ENCODE assay signal across 15 cellular contexts in genomic region chr2:23354554-23354953, GRCh38. TPM values are rescaled to one million over a fixed set of nuclear protein-coding genes. Genes with fewer than 3 reads are reported as not detected.
DNase-seq lines count a peak whose midpoint lies in the region; ATAC-seq and TF ChIP-seq lines count a peak whose summit lies in the region.
"Had no signal": no experiment of that assay in that cellular context is flagged by ENCODE, and none has a peak within 500 bp of the region (broad histone marks: within the 10 kb centered on the region; RNA-seq: fewer than 3 reads in every experiment).

No MANE protein-coding gene starts in this region.

- POLR2A ChIA-PET in MCF 10A (lab: Yijun Ruan, JAX) = interaction anchor here (0.6 kb wide), 2 partner anchors 9 to 447 kb away, joined by 3 to 4 read pairs; no protein-coding TSS in a partner anchor

- peak; percentile 59 for ATAC-seq in GM19397 (IDR thresholded peaks at IDR 0.05; ENCODE audit: unreplicated experiment)
- ATAC-seq in HG02642 (IDR thresholded peaks at IDR 0.05; ENCODE audit: poor library complexity, unreplicated experiment) = peak; percentile 56
- peak; percentile 68 for ATAC-seq in HG03469 (IDR thresholded peaks at IDR 0.05; ENCODE audit: unreplicated experiment)

- no peak overlapping the region for H3K27ac Mint-ChIP-seq in MCF 10A (ENCODE audit: low read depth, unreplicated experiment)
- H3K27ac Mint-ChIP-seq: activated CD4-positive, alpha-beta memory T cell treated with anti-CD3 and anti-CD28 coated beads, Interleukin-2, amount 10 ng/mL, durations not matched to agents 7 days and 5 days had no signal

- no peak overlapping the region for H3K4me3 Mint-ChIP-seq in MCF 10A (ENCODE audit: unreplicated experiment)
- H3K4me3 Mint-ChIP-seq: activated CD4-positive, alpha-beta memory T cell treated with anti-CD3 and anti-CD28 coated beads, Interleukin-2, amount 10 ng/mL, durations not matched to agents 7 days and 5 days had no signal

- intact Hi-C loops in MCF 10A (cut with micrococcal nuclease) = no loop called here

- TF ChIP-seq CTCF in GM13977 (IDR thresholded peaks at IDR 0.05; ENCODE audit: extremely low read depth, insufficient read depth, missing control alignments) (no peak), MCF 10A (IDR thresholded peaks at IDR 0.05; ENCODE audit: unreplicated experiment) (no peak)

- H3K4me1 Mint-ChIP-seq in MCF 10A (ENCODE audit: insufficient read depth, unreplicated experiment) = peaks cover 5% of the 10 kb centered on the region
- H3K4me1 Mint-ChIP-seq: activated CD4-positive, alpha-beta memory T cell treated with anti-CD3 and anti-CD28 coated beads, Interleukin-2, amount 10 ng/mL, durations not matched to agents 7 days and 5 days had no signal

- BruUV-seq in MCF 10A (replicated peaks; lab: Mats Ljungman, UMichigan) = no TSS peak

- H3K9me3 Mint-ChIP-seq in MCF 10A (ENCODE audit: unreplicated experiment) = no peaks in the 10 kb centered on the region
- H3K9me3 Mint-ChIP-seq: activated CD4-positive, alpha-beta memory T cell treated with anti-CD3 and anti-CD28 coated beads, Interleukin-2, amount 10 ng/mL, durations not matched to agents 7 days and 5 days had no signal

- H3K27me3 Mint-ChIP-seq in MCF 10A (ENCODE audit: insufficient read depth, unreplicated experiment) = peaks cover 11% of the 10 kb centered on the region

- DNase-seq in GM13977 (ENCODE audit: low spot score) = peak; percentile 54
- no peak for DNase-seq in HPDE6-E6E7 (ENCODE audit: extremely low spot score)
- no peak for DNase-seq in NCI-H187 (lab: John Stamatoyannopoulos, UW)
- no peak for DNase-seq in stimulated activated CD4-positive, alpha-beta T cell treated with anti-CD3 and anti-CD28 coated beads, Interleukin-12 subunit alpha, Interleukin-12 subunit beta, amount 100 ng/mL, for 4 hours
- no peak for DNase-seq in MCF 10A (ENCODE audit: unreplicated experiment)
- DNase-seq: ACHN; activated CD4-positive, alpha-beta memory T cell treated with anti-CD3 and anti-CD28 coated beads, Interleukin-2, amount 10 ng/mL, durations not matched to agents 7 days and 5 days; amniotic stem cell; Calu3; glutamatergic neuron; kidney; NCI-H1048 had no signal

- CTCF ChIA-PET in MCF 10A (lab: Yijun Ruan, JAX) = no interaction called here

- no peaks in the 10 kb centered on the region for H3K36me3 Mint-ChIP-seq in MCF 10A (ENCODE audit: insufficient read depth, unreplicated experiment)

- in situ Hi-C loops in GM13977 (cut with MboI; ENCODE audit: low pct_unique_long_range_greater_than_20kb, low sequenced_read_pairs, unreplicated experiment) = no loop called here

RNA-seq across cellular contexts. Expression of gene KLHL29, which starts 30.4 kb away (rescaled TPM):
- 36.3 and 43.1 TPM in 2 replicates for total RNA-seq in MCF 10A (2022)
